In the genomic region with DNA sequence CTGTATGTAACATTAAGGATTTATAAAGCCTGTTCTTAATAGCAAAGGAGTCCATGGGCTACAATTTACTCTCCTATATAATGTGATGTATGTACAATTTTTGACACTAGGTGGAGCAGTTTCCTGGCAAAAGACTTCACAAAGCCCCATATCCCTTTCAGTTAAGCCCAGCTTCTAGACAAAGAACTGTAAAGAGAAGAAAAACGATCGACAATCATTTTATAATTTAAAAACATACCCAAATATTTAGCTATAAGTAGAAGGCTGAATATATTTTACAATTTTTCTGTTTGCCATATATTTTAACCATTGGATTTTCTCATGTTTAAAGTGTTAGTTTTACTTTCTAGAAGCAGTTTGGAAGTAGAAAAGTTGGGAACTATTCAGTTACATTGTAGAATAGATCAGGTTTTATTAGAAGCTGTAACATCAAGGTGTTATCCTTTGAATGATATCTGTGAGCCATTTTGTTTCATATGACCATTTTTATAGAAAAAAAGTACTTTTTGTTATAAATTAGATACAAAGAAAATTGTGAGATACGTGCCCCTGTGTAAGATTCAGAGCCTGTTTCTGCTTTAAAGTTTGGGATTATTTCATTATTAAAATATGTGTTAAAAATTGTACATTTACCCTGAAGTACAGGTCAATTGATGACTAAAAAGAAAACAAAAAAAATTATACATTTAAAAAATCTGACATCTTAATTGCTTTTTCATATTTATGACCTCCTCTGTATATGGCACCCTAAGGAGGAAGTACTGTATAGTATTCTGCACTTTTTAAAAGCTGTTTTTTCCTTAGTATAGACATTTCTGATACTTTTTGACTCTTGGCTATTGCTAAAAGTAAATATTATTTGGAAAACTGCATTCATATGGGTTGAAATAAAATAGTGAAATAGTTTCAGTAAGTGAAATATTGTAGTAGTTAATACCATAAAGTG, we compare ENCODE assay signal across 8 cellular contexts. TPM values are rescaled to one million over a fixed set of nuclear protein-coding genes. Genes with fewer than 3 reads are reported as not detected.
DNase-seq lines count a peak whose midpoint lies in the region; ATAC-seq and TF ChIP-seq lines count a peak whose summit lies in the region.

No MANE protein-coding gene starts in this region.

- H3K4me3 Mint-ChIP-seq in T-cell: peak overlapping the region; percentile 20 to 63 (median 56)

- peak overlapping the region; percentile 87 to 93 for H3K27ac Mint-ChIP-seq in T-cell

- no peaks in the 10 kb centered on the region for H3K27me3 ChIP-seq in DND-41 (ENCODE audit: insufficient read depth, low read length, poor library complexity)
- H3K27me3 ChIP-seq in mucosa of rectum (ENCODE audit: control insufficient read depth in 2 of 2, insufficient read depth in 2 of 2, low read length in 2 of 2): no peaks in the 10 kb centered on the region

- ATAC-seq in DND-41 (ENCODE audit: insufficient read depth, low read depth): peak; percentile 95
- ATAC-seq in T-cell (replicated peaks in 1 of 4): peak; percentile 85 to 92 (median 90)
- no peak for ATAC-seq in HG03159 (IDR thresholded peaks at IDR 0.05; ENCODE audit: unreplicated experiment)

- H3K4me2 ChIP-seq in DND-41 (ENCODE audit: insufficient read depth, low read length): peak overlapping the region; percentile 52

- no peaks in the 10 kb centered on the region for H3K9me3 Mint-ChIP-seq in T-cell

- TF ChIP-seq CTCF in DND-41 (IDR thresholded peaks at IDR 0.05; ENCODE audit: borderline replicate concordance, extremely low read depth, low read length, poor library complexity, severe bottlenecking) (peak; percentile 83), HEK293 (tag by site-specific recombination; IDR thresholded peaks at IDR 0.05) (0 out of 2 replicates have a peak, but pooled peaks have one; percentile 53)

- H2AFZ ChIP-seq in DND-41 (ENCODE audit: low read depth, low read length): peak overlapping the region; percentile 66

- POLR2A ChIA-PET in HEK293 (lab: Yijun Ruan, JAX) (interaction anchor here (0.6 to 3.3 kb wide), 14 partner anchors 25 to 140 kb away, joined by 3 to 50 read pairs (median 10); a partner anchor contains a TSS), T-cell (lab: Charles Lee) (interaction anchor here (0.6 to 1.8 kb wide), 7 partner anchors 9 to 105 kb away, joined by 3 to 10 read pairs (median 5); no protein-coding TSS in a partner anchor)

- H3K4me3 ChIP-seq in DND-41 (ENCODE audit: low read depth in 1 of 2, low read length in 2 of 2): peak overlapping the region in 1 of 2 experiments; percentile 33; a peak in 1 of 4 replicates
- H3K4me3 ChIP-seq in HEK293 (ENCODE audit: low read depth, low read length): no peak overlapping the region
- peak overlapping the region; percentile 1 to 4 for H3K4me3 ChIP-seq in mucosa of rectum (ENCODE audit: low read length in 2 of 2)

- H3K4me1 ChIP-seq in DND-41 (ENCODE audit: insufficient read depth, low read length) (peaks cover 17% of the 10 kb centered on the region), HEK293 (ENCODE audit: control insufficient read depth, insufficient read depth, low read length) (peaks cover 19% of the 10 kb centered on the region), mucosa of rectum (ENCODE audit: control insufficient read depth in 2 of 2, insufficient read depth in 2 of 2, low read length in 2 of 2) (peaks cover 2 to 9% of the 10 kb centered on the region in 2 donors)

- H3K36me3 Mint-ChIP-seq in T-cell: peaks cover 9% of the 10 kb centered on the region

- DNase-seq in DND-41: peak; percentile 34
- peak; percentile 75 for DNase-seq in NCI-H2029 treated with DMSO at 0.1 percent for 48 hours (lab: John Stamatoyannopoulos, UW)
- peak in 13 of 34 experiments; percentile 2 to 38 (median 12) for DNase-seq in T-cell
- DNase-seq in epidermal melanocyte (ENCODE audit: insufficient read length, low spot score): peak; percentile 71
- DNase-seq in activated CD8-positive, alpha-beta memory T cell treated with anti-CD3 and anti-CD28 coated beads, Interleukin-2, amount 50 U/mL, for 48 hours: no peak

- no peaks in the 10 kb centered on the region for H4K20me1 ChIP-seq in DND-41 (ENCODE audit: insufficient read depth, low read length)

- H3K36me3 ChIP-seq in DND-41 (ENCODE audit: insufficient read depth, low read length): peaks cover 21% of the 10 kb centered on the region
- peaks cover 7 to 10% of the 10 kb centered on the region in 2 experiments; a peak in 2 of 3 replicates for H3K36me3 ChIP-seq in HEK293 (ENCODE audit: control insufficient read depth in 2 of 2, insufficient read depth in 1 of 2, low read length in 2 of 2)
- H3K36me3 ChIP-seq in mucosa of rectum (ENCODE audit: control insufficient read depth in 2 of 2, insufficient read depth in 2 of 2, low read length in 2 of 2): peaks cover under 1 to 8% of the 10 kb centered on the region in 2 donors

- H3K27ac ChIP-seq in DND-41 (ENCODE audit: low read length): peak overlapping the region; percentile 76
- H3K27ac ChIP-seq in HEK293 (ENCODE audit: extremely low read depth, low read depth, low read length): peak overlapping the region; percentile 28; the same call in 1 of the 2 replicates
- peak overlapping the region; percentile 40 to 41 for H3K27ac ChIP-seq in mucosa of rectum (ENCODE audit: low read depth in 2 of 2, low read length in 2 of 2)

- H3K4me1 Mint-ChIP-seq in T-cell: peaks cover 18 to 47% (median 42%) of the 10 kb centered on the region in 3 donors

- H3K9me3 ChIP-seq in DND-41 (ENCODE audit: insufficient read depth, low read length, severe bottlenecking) (no peaks in the 10 kb centered on the region), HEK293 (ENCODE audit: control insufficient read depth, insufficient read depth, low read depth, low read length) (no peaks in the 10 kb centered on the region), mucosa of rectum (ENCODE audit: control insufficient read depth in 2 of 2, low read length in 2 of 2) (no peaks in the 10 kb centered on the region)

- CTCF ChIA-PET in HEK293 (lab: Yijun Ruan, JAX): interaction anchor here (0.6 to 6.0 kb wide), 53 partner anchors 8 to 716 kb away, joined by 3 to 73 read pairs (median 4); a partner anchor contains a TSS
- CTCF ChIA-PET in T-cell (lab: Charles Lee): interaction anchor here (0.5 to 4.1 kb wide), 38 partner anchors 8 to 599 kb away, joined by 3 to 37 read pairs (median 5); a partner anchor contains a TSS

- no peaks in the 10 kb centered on the region for H3K79me2 ChIP-seq in DND-41 (ENCODE audit: insufficient read depth, low read length)

- H3K9ac ChIP-seq in DND-41 (ENCODE audit: low read depth, low read length): peak overlapping the region; percentile 52
- peak overlapping the region; percentile 14 to 33 for H3K9ac ChIP-seq in mucosa of rectum (ENCODE audit: low read depth in 1 of 2, low read length in 2 of 2)

- no peaks in the 10 kb centered on the region for H3K27me3 Mint-ChIP-seq in T-cell

TF ChIP-seq in HEK293, 187 proteins besides CTCF, POLR2A, EP300 and RAD21:
- TF ChIP-seq ZNF660 (tag by site-specific recombination; IDR thresholded peaks at IDR 0.05): peak; percentile 87
- peak; percentile 95 for TF ChIP-seq ZNF654 (tag by site-specific recombination; IDR thresholded peaks at IDR 0.05; ENCODE audit: low read depth)
- peak; percentile 59 for TF ChIP-seq ZBTB17 (tag by site-specific recombination; IDR thresholded peaks at IDR 0.05)
- TF ChIP-seq, protein P1, sequence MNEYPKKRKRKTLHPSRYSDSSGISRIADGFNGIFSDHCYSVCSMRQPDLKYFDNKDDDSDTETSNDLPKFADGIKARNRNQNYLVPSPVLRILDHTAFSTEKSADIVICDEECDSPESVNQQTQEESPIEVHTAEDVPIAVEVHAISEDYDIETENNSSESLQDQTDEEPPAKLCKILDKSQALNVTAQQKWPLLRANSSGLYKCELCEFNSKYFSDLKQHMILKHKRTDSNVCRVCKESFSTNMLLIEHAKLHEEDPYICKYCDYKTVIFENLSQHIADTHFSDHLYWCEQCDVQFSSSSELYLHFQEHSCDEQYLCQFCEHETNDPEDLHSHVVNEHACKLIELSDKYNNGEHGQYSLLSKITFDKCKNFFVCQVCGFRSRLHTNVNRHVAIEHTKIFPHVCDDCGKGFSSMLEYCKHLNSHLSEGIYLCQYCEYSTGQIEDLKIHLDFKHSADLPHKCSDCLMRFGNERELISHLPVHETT (tag by site-specific recombination; IDR thresholded peaks at IDR 0.05): no peak

RNA-seq across cellular contexts. Expression of a gene that starts 46.3 kb away (rescaled TPM):
- 100 to 1,000 TPM in 2 of 5 donors, 10 to 100 TPM in 3; 93.7 to 104 (median 97.6) TPM for total RNA-seq in T-cell

RNA-seq across cellular contexts. Expression of a gene that starts 46.6 kb away (rescaled TPM):
- 10 to 100 TPM in 3 of 5 donors, 1 to 10 TPM in 2; 5.4 to 18.8 (median 15.3) TPM for total RNA-seq in T-cell
